Comparison of ENCODE assay signal across 8 cellular contexts in genomic region chr18:10526211-10526949, GRCh38. TPM values are rescaled to one million over a fixed set of nuclear protein-coding genes. Genes with fewer than 3 reads are reported as not detected.
DNase-seq lines count a peak whose midpoint lies in the region; ATAC-seq and TF ChIP-seq lines count a peak whose summit lies in the region.

No MANE protein-coding gene starts in this region.

- WGBS in urinary bladder = 1% methylated on average over 42 of the region's 42 CpGs

- H3K9ac ChIP-seq in OCI-LY1 (ENCODE audit: low read length) = peak overlapping the region; percentile 94
- no peak overlapping the region for H3K9ac ChIP-seq in parathyroid adenoma

- DNase-seq in AG09309 (ENCODE audit: low read depth) (no peak), activated gamma-delta T cell treated with Interleukin-2 at 50 U/mL for 16 hours (peak; percentile 49), glutamatergic neuron (peak; percentile 82)

- peaks cover 34% of the 10 kb centered on the region for H3K4me1 Mint-ChIP-seq in glutamatergic neuron (ENCODE audit: low read depth, unreplicated experiment)

- peak overlapping the region; percentile 93 for H3K4me3 Mint-ChIP-seq in glutamatergic neuron (ENCODE audit: unreplicated experiment)

- peak overlapping the region; percentile 91 for H3K27ac Mint-ChIP-seq in glutamatergic neuron (ENCODE audit: unreplicated experiment)

- H3K27ac ChIP-seq in OCI-LY1 (ENCODE audit: low read depth, low read length, poor library complexity, severe bottlenecking) (peak overlapping the region; percentile 57), parathyroid adenoma (peak overlapping the region; percentile 66), urinary bladder (ENCODE audit: low read depth) (peak overlapping the region; percentile 62)

- H3K9me3 ChIP-seq in OCI-LY1 (ENCODE audit: low read length) (no peaks in the 10 kb centered on the region), parathyroid adenoma (ENCODE audit: control insufficient read depth, low read length) (no peaks in the 10 kb centered on the region)

- H2AFZ ChIP-seq in OCI-LY1 (ENCODE audit: low read length) (no peak overlapping the region), parathyroid adenoma (peak overlapping the region; percentile 86)

- peak; percentile 23 for ATAC-seq in GM18519 (IDR thresholded peaks at IDR 0.05; ENCODE audit: low FRiP score, unreplicated experiment)
- ATAC-seq in HG03060 (IDR thresholded peaks at IDR 0.05; ENCODE audit: low read depth, unreplicated experiment) = peak; percentile 22

- H3K79me2 ChIP-seq in OCI-LY1 (ENCODE audit: insufficient read depth, low read length) (peaks cover 50% of the 10 kb centered on the region), parathyroid adenoma (peaks cover 10% of the 10 kb centered on the region)

- no peaks in the 10 kb centered on the region for H3K9me2 ChIP-seq in OCI-LY1 (ENCODE audit: low read depth, low read length)

- peaks cover 6% of the 10 kb centered on the region; the same call in 1 of the 2 replicates for H3K36me3 ChIP-seq in OCI-LY1 (ENCODE audit: insufficient read depth, low read length)
- H3K36me3 ChIP-seq in parathyroid adenoma (ENCODE audit: control insufficient read depth, insufficient read depth, low read length) = no peaks in the 10 kb centered on the region
- no peaks in the 10 kb centered on the region for H3K36me3 ChIP-seq in urinary bladder (ENCODE audit: insufficient read depth)

- no peaks in the 10 kb centered on the region for H3K36me3 Mint-ChIP-seq in glutamatergic neuron (ENCODE audit: unreplicated experiment)

- H3K27me3 Mint-ChIP-seq in glutamatergic neuron (ENCODE audit: unreplicated experiment) = peaks cover 5% of the 10 kb centered on the region

- H3K4me3 ChIP-seq in AG09309 (ENCODE audit: control insufficient read depth, low read depth, low read length) (peak overlapping the region; percentile 87), OCI-LY1 (ENCODE audit: low read depth, low read length, poor library complexity, severe bottlenecking) (peak overlapping the region; percentile 85), parathyroid adenoma (ENCODE audit: low read depth, low read length) (peak overlapping the region; percentile 86), urinary bladder (ENCODE audit: low read depth, low read length) (peak overlapping the region; percentile 88)

- peaks cover 47% of the 10 kb centered on the region for H3K4me1 ChIP-seq in OCI-LY1 (ENCODE audit: insufficient read depth, low read length, severe bottlenecking)
- peaks cover 2% of the 10 kb centered on the region for H3K4me1 ChIP-seq in parathyroid adenoma
- H3K4me1 ChIP-seq in urinary bladder (ENCODE audit: insufficient read depth) = peaks cover 3% of the 10 kb centered on the region

- no peaks in the 10 kb centered on the region for H4K20me1 ChIP-seq in OCI-LY1 (ENCODE audit: insufficient read depth, low read length)

- H3K27me3 ChIP-seq in OCI-LY1 (ENCODE audit: insufficient read depth, low read length) = no peaks in the 10 kb centered on the region
- no peaks in the 10 kb centered on the region for H3K27me3 ChIP-seq in parathyroid adenoma (ENCODE audit: control insufficient read depth, insufficient read depth, low read length)

- H3F3A ChIP-seq in OCI-LY1 (ENCODE audit: insufficient read depth, low read length) = no peaks in the 10 kb centered on the region

- H3K4me2 ChIP-seq in OCI-LY1 (ENCODE audit: low read length) (peak overlapping the region; percentile 80), parathyroid adenoma (ENCODE audit: low read length) (peak overlapping the region; percentile 95)

- peak; percentile 2 for TF ChIP-seq CTCF in AG09309 (IDR thresholded peaks at IDR 0.05; ENCODE audit: control insufficient read depth, insufficient read depth, low read depth, low read length, missing control alignments)
- no peak for TF ChIP-seq CTCF in OCI-LY1 (IDR thresholded peaks at IDR 0.05; ENCODE audit: low read length)
- TF ChIP-seq CTCF in glutamatergic neuron (IDR thresholded peaks at IDR 0.05; ENCODE audit: partially characterized antibody, unreplicated experiment) = no peak
- TF ChIP-seq CTCF in parathyroid adenoma (IDR thresholded peaks at IDR 0.05) = no peak

- H3K9me3 Mint-ChIP-seq in glutamatergic neuron (ENCODE audit: unreplicated experiment) = peaks cover 9% of the 10 kb centered on the region

RNA-seq across cellular contexts. Expression of gene NAPG, which starts 0.6 kb away (rescaled TPM):
- total RNA-seq in glutamatergic neuron (ENCODE audit: unreplicated experiment) = 69.7 TPM
- total RNA-seq in urinary bladder = 80.3 TPM
- polyA plus RNA-seq in urinary bladder = 20.8 TPM
